Comparison of ENCODE assay signal across 19 cellular contexts in genomic region chr9:128798896-128799295, GRCh38. TPM values are rescaled to one million over a fixed set of nuclear protein-coding genes. Genes with fewer than 3 reads are reported as not detected.
A peak's percentile ranks its signal among the peaks of the same experiment; 100 is the strongest.
DNase-seq lines count a peak whose midpoint lies in the region; ATAC-seq, FAIRE-seq and TF ChIP-seq lines count a peak whose summit lies in the region.
"Had no signal": no experiment of that assay in that cellular context is flagged by ENCODE, and none has a peak within 500 bp of the region (broad histone marks: within the 10 kb centered on the region; RNA-seq: fewer than 3 reads in every experiment).

No MANE protein-coding gene starts in this region.

- no peak for FAIRE-seq in small intestine (lab: Jason Lieb, UNC)
- FAIRE-seq: A204.1, D721Med, G401.6, GM12891, GM18507 had no signal

- peaks cover 37% of the 10 kb centered on the region for H3K36me3 Mint-ChIP-seq in activated CD8-positive, alpha-beta T cell treated with anti-CD3 and anti-CD28 coated beads, Interleukin-2, amount 10 ng/mL, durations not matched to agents 7 days and 5 days (ENCODE audit: low read depth)
- H3K36me3 Mint-ChIP-seq in activated CD8-positive, alpha-beta T cell treated with anti-CD3 and anti-CD28 coated beads for 36 hours (ENCODE audit: low read depth), result peaks cover 10% of the 10 kb centered on the region

- no peaks in the 10 kb centered on the region for H3K4me1 Mint-ChIP-seq in activated CD8-positive, alpha-beta T cell treated with anti-CD3 and anti-CD28 coated beads, Interleukin-2, amount 10 ng/mL, durations not matched to agents 7 days and 5 days (ENCODE audit: low read depth)
- no peaks in the 10 kb centered on the region for H3K4me1 Mint-ChIP-seq in activated CD8-positive, alpha-beta T cell treated with anti-CD3 and anti-CD28 coated beads for 36 hours (ENCODE audit: low read depth)

- intact Hi-C loops in activated CD8-positive, alpha-beta T cell treated with anti-CD3 and anti-CD28 coated beads for 36 hours (cut with micrococcal nuclease), result no loop called here

- H3K9me3 Mint-ChIP-seq in activated CD8-positive, alpha-beta T cell treated with anti-CD3 and anti-CD28 coated beads, Interleukin-2, amount 10 ng/mL, durations not matched to agents 7 days and 5 days (ENCODE audit: insufficient read depth), result no peaks in the 10 kb centered on the region
- no peaks in the 10 kb centered on the region for H3K9me3 Mint-ChIP-seq in activated CD8-positive, alpha-beta T cell treated with anti-CD3 and anti-CD28 coated beads for 36 hours
- H3K9me3 Mint-ChIP-seq: CD4-positive, alpha-beta T cell had no signal

- DNase-seq in activated CD8-positive, alpha-beta T cell treated with anti-CD3 and anti-CD28 coated beads, Interleukin-2, amount 10 ng/mL, durations not matched to agents 7 days and 5 days, result no peak
- DNase-seq in activated CD8-positive, alpha-beta T cell treated with anti-CD3 and anti-CD28 coated beads for 36 hours, result no peak
- DNase-seq in erythroblast (lab: John Stamatoyannopoulos, UW), result peak; percentile 15 to 29
- DNase-seq in small intestine, result peak; percentile 53
- no peak for DNase-seq in central memory CD4-positive, alpha-beta T cell
- DNase-seq: ACHN; BE2C; C1 segment of cervical spinal cord; Caco-2; CD4-positive, alpha-beta T cell; GM23248; HCEC 1CT had no signal

- no peak overlapping the region for H3K4me3 Mint-ChIP-seq in activated CD8-positive, alpha-beta T cell treated with anti-CD3 and anti-CD28 coated beads, Interleukin-2, amount 10 ng/mL, durations not matched to agents 7 days and 5 days
- H3K4me3 Mint-ChIP-seq in activated CD8-positive, alpha-beta T cell treated with anti-CD3 and anti-CD28 coated beads for 36 hours, result no peak overlapping the region
- H3K4me3 Mint-ChIP-seq: CD4-positive, alpha-beta T cell had no signal

- H3K9me3 ChIP-seq in small intestine (ENCODE audit: control insufficient read depth, low read depth), result no peaks in the 10 kb centered on the region
- H3K9me3 ChIP-seq: BE2C, Caco-2 had no signal

- no peak overlapping the region for H3K4me3 ChIP-seq in small intestine (ENCODE audit: low read depth in 1 of 2, low read length in 2 of 2)
- H3K4me3 ChIP-seq: GM23248 had no signal

- peaks cover 0 to 3% of the 10 kb centered on the region in 2 donors for H3K4me1 ChIP-seq in small intestine (ENCODE audit: control insufficient read depth in 2 of 2, insufficient read depth in 1 of 2, low read depth in 1 of 2, low read length in 1 of 2)
- H3K4me1 ChIP-seq: BE2C, Caco-2 had no signal

- no peak for TF ChIP-seq POLR2A in erythroblast (IDR thresholded peaks at IDR 0.05; ENCODE audit: low read length)
- no peak for TF ChIP-seq POLR2A in GM18505 (IDR thresholded peaks at IDR 0.05; ENCODE audit: borderline replicate concordance, extremely low read depth, insufficient read depth, insufficient read length)

- H3K36me3 ChIP-seq in small intestine (ENCODE audit: control insufficient read depth in 2 of 2, insufficient read depth in 2 of 2, low read length in 2 of 2), result peaks cover 9 to 17% of the 10 kb centered on the region in 2 donors

- no peak overlapping the region for H3K27ac ChIP-seq in small intestine (ENCODE audit: low read depth in 1 of 2, low read length in 1 of 2)
- H3K27ac ChIP-seq: GM23248, HL-60 had no signal

- H3K27me3 Mint-ChIP-seq in activated CD8-positive, alpha-beta T cell treated with anti-CD3 and anti-CD28 coated beads, Interleukin-2, amount 10 ng/mL, durations not matched to agents 7 days and 5 days (ENCODE audit: low read depth), result no peaks in the 10 kb centered on the region
- no peaks in the 10 kb centered on the region for H3K27me3 Mint-ChIP-seq in activated CD8-positive, alpha-beta T cell treated with anti-CD3 and anti-CD28 coated beads for 36 hours
- H3K27me3 Mint-ChIP-seq: CD4-positive, alpha-beta T cell had no signal

- POLR2A ChIA-PET in activated CD8-positive, alpha-beta T cell treated with anti-CD3 and anti-CD28 coated beads, Interleukin-2, amount 10 ng/mL, durations not matched to agents 7 days and 5 days (lab: Charles Lee), result no interaction called here
- POLR2A ChIA-PET in activated CD8-positive, alpha-beta T cell treated with anti-CD3 and anti-CD28 coated beads for 36 hours (lab: Charles Lee), result interaction anchor here (1.0 to 1.4 kb wide), 2 partner anchors 19 to 20 kb away, joined by 3 to 4 read pairs; partner anchors contain the start of gene ENDOG

- TF ChIP-seq CTCF in activated CD8-positive, alpha-beta T cell treated with anti-CD3 and anti-CD28 coated beads for 36 hours (IDR thresholded peaks at IDR 0.05), result no peak

- no peak for ATAC-seq in activated CD8-positive, alpha-beta T cell treated with anti-CD3 and anti-CD28 coated beads, Interleukin-2, amount 10 ng/mL, durations not matched to agents 7 days and 5 days
- ATAC-seq in activated CD8-positive, alpha-beta T cell treated with anti-CD3 and anti-CD28 coated beads for 36 hours, result no peak
- no peak for ATAC-seq in GM18505 (IDR thresholded peaks at IDR 0.05; ENCODE audit: unreplicated experiment)

- 68 to 88% (median 71%) methylated on average over 8 of the region's 8 CpGs for WGBS in small intestine, 3 donors

- CTCF ChIA-PET in activated CD8-positive, alpha-beta T cell treated with anti-CD3 and anti-CD28 coated beads, Interleukin-2, amount 10 ng/mL, durations not matched to agents 7 days and 5 days (lab: Charles Lee), result no interaction called here
- CTCF ChIA-PET in activated CD8-positive, alpha-beta T cell treated with anti-CD3 and anti-CD28 coated beads for 36 hours (lab: Charles Lee), result interaction anchor here (1.8 kb wide), 1 partner anchor 20 kb away, joined by 4 read pairs; the partner anchor contains the start of gene ENDOG

- peak overlapping the region; percentile 43 for H3K27ac Mint-ChIP-seq in activated CD8-positive, alpha-beta T cell treated with anti-CD3 and anti-CD28 coated beads, Interleukin-2, amount 10 ng/mL, durations not matched to agents 7 days and 5 days
- no peak overlapping the region for H3K27ac Mint-ChIP-seq in activated CD8-positive, alpha-beta T cell treated with anti-CD3 and anti-CD28 coated beads for 36 hours
- H3K27ac Mint-ChIP-seq: CD4-positive, alpha-beta T cell had no signal

- no peaks in the 10 kb centered on the region for H3K27me3 ChIP-seq in small intestine (ENCODE audit: control insufficient read depth in 2 of 2, insufficient read depth in 2 of 2, low read length in 2 of 2)
- H3K27me3 ChIP-seq: BE2C had no signal

RNA-seq across cellular contexts. Expression of gene TBC1D13, which starts 11.8 kb away (rescaled TPM):
- total RNA-seq in activated CD8-positive, alpha-beta T cell treated with anti-CD3 and anti-CD28 coated beads, Interleukin-2, amount 10 ng/mL, durations not matched to agents 7 days and 5 days, result 10 to 100 TPM; 19.1 to 22.5 TPM
- total RNA-seq in activated CD8-positive, alpha-beta T cell treated with anti-CD3 and anti-CD28 coated beads for 36 hours, result 10 to 100 TPM; 11.7 to 12.5 TPM
- polyA plus RNA-seq in small intestine, result 10 to 100 TPM; 16.2 to 30.2 (median 17.8) TPM

RNA-seq across cellular contexts. Expression of gene ENDOG, which starts 19.4 kb away (rescaled TPM):
- 10 to 100 TPM; 23.9 to 24.7 TPM for total RNA-seq in activated CD8-positive, alpha-beta T cell treated with anti-CD3 and anti-CD28 coated beads, Interleukin-2, amount 10 ng/mL, durations not matched to agents 7 days and 5 days
- total RNA-seq in activated CD8-positive, alpha-beta T cell treated with anti-CD3 and anti-CD28 coated beads for 36 hours, result 10 to 100 TPM; 21.8 to 23.9 TPM
- 10 to 100 TPM; 34.8 to 79.6 (median 79.4) TPM for polyA plus RNA-seq in small intestine

RNA-seq across cellular contexts. Expression of gene ZER1, which starts 27.2 kb away (rescaled TPM):
- 10 to 100 TPM; 15.3 to 15.9 TPM for total RNA-seq in activated CD8-positive, alpha-beta T cell treated with anti-CD3 and anti-CD28 coated beads, Interleukin-2, amount 10 ng/mL, durations not matched to agents 7 days and 5 days
- 10 to 100 TPM; 14.9 to 17.8 TPM for total RNA-seq in activated CD8-positive, alpha-beta T cell treated with anti-CD3 and anti-CD28 coated beads for 36 hours
- 10 to 100 TPM; 24.6 to 77.2 (median 55.9) TPM for polyA plus RNA-seq in small intestine

RNA-seq across cellular contexts. Expression of gene SPOUT1, which starts 30.7 kb away (rescaled TPM):
- 10 to 100 TPM; 77.3 to 81.2 TPM for total RNA-seq in activated CD8-positive, alpha-beta T cell treated with anti-CD3 and anti-CD28 coated beads, Interleukin-2, amount 10 ng/mL, durations not matched to agents 7 days and 5 days
- total RNA-seq in activated CD8-positive, alpha-beta T cell treated with anti-CD3 and anti-CD28 coated beads for 36 hours, result 10 to 100 TPM; 85.9 to 91.2 TPM
- 10 to 100 TPM; 21.0 to 25.1 (median 22.8) TPM for polyA plus RNA-seq in small intestine

Comparison
In these comparisons a context has a peak if more than half of its experiments do, and no peak if none do; other contexts are left out.
1. DNase-seq: peak in erythroblast (2 of 2) and small intestine (single experiment); none in activated CD8-positive, alpha-beta T cell treated with anti-CD3 and anti-CD28 coated beads, Interleukin-2, amount 10 ng/mL, durations not matched to agents 7 days and 5 days (single experiment), activated CD8-positive, alpha-beta T cell treated with anti-CD3 and anti-CD28 coated beads for 36 hours (single experiment) and central memory CD4-positive, alpha-beta T cell (single experiment).